Comparison of ENCODE assay signal across 9 cellular contexts in genomic region chr4:185113340-185113739, GRCh38.
"Had no signal": no experiment of that assay in that cellular context is flagged by ENCODE, and none has a peak within 500 bp of the region (broad histone marks: within the 10 kb centered on the region; RNA-seq: fewer than 3 reads in every experiment).

No MANE protein-coding gene starts in this region.

- H3K4me3 ChIP-seq: lower lobe of right lung, pancreas, skin epidermis had no signal

- H3K9me3 ChIP-seq: lower lobe of right lung, pancreas had no signal

- DNase-seq: activated CD4-positive, alpha-beta T cell treated with anti-CD3 and anti-CD28 coated beads, Interleukin-2, amount 50 U/mL, for 1 hour; activated naive CD4-positive, alpha-beta T cell treated with anti-CD3 and anti-CD28 coated beads, Interleukin-2, amount 50 U/mL, for 16 hours; hippocampal formation; kidney glomerular epithelial cell; lower lobe of right lung; midbrain; pancreas; substantia nigra had no signal

- H3K27me3 ChIP-seq: pancreas had no signal

- H3K36me3 ChIP-seq: lower lobe of right lung, pancreas had no signal

- H3K27ac ChIP-seq: lower lobe of right lung, skin epidermis had no signal

- ATAC-seq: lower lobe of right lung, pancreas had no signal
